28 cellular contexts compared by ENCODE assay signal in the genomic region with DNA sequence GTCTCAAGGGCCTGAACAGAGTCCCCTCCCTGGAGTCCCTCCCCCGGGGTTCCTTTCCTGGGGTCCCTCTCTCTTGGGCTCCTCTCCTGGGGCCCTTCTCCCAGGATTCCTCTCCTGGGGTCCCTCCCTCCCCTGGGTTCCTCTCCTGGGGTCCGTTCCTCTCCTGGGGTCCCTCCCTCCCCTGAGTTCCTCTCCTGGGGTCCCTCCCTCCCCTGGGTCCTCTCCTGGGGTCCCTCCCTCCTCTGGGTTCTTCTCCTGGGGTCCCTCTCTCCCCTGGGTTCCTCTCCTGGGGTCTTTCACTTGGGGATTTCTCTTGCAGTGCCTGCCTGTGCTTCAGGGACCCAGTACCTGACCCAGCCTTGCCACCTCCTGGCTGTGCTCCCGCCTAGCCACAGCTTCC.
"Had no signal": no experiment of that assay in that cellular context is flagged by ENCODE, and none has a peak within 500 bp of the region (broad histone marks: within the 10 kb centered on the region; RNA-seq: fewer than 3 reads in every experiment).

No MANE protein-coding gene starts in this region.

- H3K4me1 Mint-ChIP-seq: mesothelial cell of epicardium had no signal

- H3K36me3 ChIP-seq: heart right ventricle, right lobe of liver, suprapubic skin, thoracic aorta, upper lobe of right lung had no signal

- H3K4me2 ChIP-seq: hepatocyte, smooth muscle cell had no signal

- H3K79me2 ChIP-seq: hepatocyte, parathyroid adenoma had no signal

- H2AFZ ChIP-seq: hepatocyte, parathyroid adenoma had no signal

- H3K9me3 Mint-ChIP-seq: mesothelial cell of epicardium; natural killer cell; nephron progenitor cell; stimulated activated naive CD8-positive, alpha-beta T cell treated with anti-CD3 and anti-CD28 coated beads, Interleukin-15, Interleukin-2, amounts not matched to agents 100 ng/mL and 50 ng/mL, for 24 hours had no signal

- H3K27ac ChIP-seq: heart right ventricle, hepatocyte, left lung, parathyroid adenoma, psoas muscle, right lobe of liver, suprapubic skin, thoracic aorta, tibial artery, upper lobe of right lung had no signal

- DNase-seq: heart right ventricle; islet precursor cell; kidney glomerular epithelial cell; left colon; left lung; mesendoderm; naive B cell; natural killer cell; nephron progenitor cell; right lobe of liver; stimulated activated CD4-positive, alpha-beta T cell treated with anti-CD3 and anti-CD28 coated beads, Interleukin-1b, Interleukin-23, amount 100 ng/mL, for 48 hours; stimulated activated CD4-positive, alpha-beta T cell treated with anti-CD3 and anti-CD28 coated beads, Interleukin-2, amount 100 ng/mL, for 48 hours; stimulated activated CD4-positive, alpha-beta T cell treated with anti-CD3 and anti-CD28 coated beads, Interleukin-4, amount 100 ng/mL, for 4 hours; stimulated activated CD8-positive, alpha-beta memory T cell treated with anti-CD3 and anti-CD28 coated beads, Interleukin-4, amount 100 ng/mL, for 48 hours; stimulated activated naive CD4-positive, alpha-beta T cell; tibial artery; trophoblast cell; upper lobe of right lung had no signal

- H3K36me3 Mint-ChIP-seq: mesothelial cell of epicardium, natural killer cell had no signal

- ATAC-seq: left colon, left lung, natural killer cell, psoas muscle, right lobe of liver, upper lobe of right lung had no signal

- H3K4me1 ChIP-seq: left lung, parathyroid adenoma, psoas muscle, right lobe of liver, tibial artery, upper lobe of right lung had no signal

- H3K27me3 ChIP-seq: heart right ventricle, hepatocyte, left lung, right lobe of liver, suprapubic skin, tibial artery, upper lobe of right lung had no signal

- H3K4me3 ChIP-seq: hepatocyte, left lung, lung, psoas muscle, right lobe of liver, smooth muscle cell, suprapubic skin, thoracic aorta, tibial artery, upper lobe of right lung had no signal

- H3K4me3 Mint-ChIP-seq: mesothelial cell of epicardium; natural killer cell; nephron progenitor cell; stimulated activated naive CD8-positive, alpha-beta T cell treated with anti-CD3 and anti-CD28 coated beads, Interleukin-15, Interleukin-2, amounts not matched to agents 100 ng/mL and 50 ng/mL, for 24 hours had no signal

- H3K27ac Mint-ChIP-seq: mesothelial cell of epicardium; stimulated activated naive CD8-positive, alpha-beta T cell treated with anti-CD3 and anti-CD28 coated beads, Interleukin-15, Interleukin-2, amounts not matched to agents 100 ng/mL and 50 ng/mL, for 24 hours had no signal

- H3K9ac ChIP-seq: parathyroid adenoma had no signal

- FAIRE-seq: urothelium cell line had no signal

- H3K9me3 ChIP-seq: left lung, psoas muscle, right lobe of liver, suprapubic skin, thoracic aorta had no signal
